Comparison of ENCODE assay signal across 1 cellular context in genomic region chr11:66313321-66314185, GRCh38.
TF ChIP-seq lines count a peak whose summit lies in the region.

No MANE protein-coding gene starts in this region.

TF ChIP-seq in H1, 55 proteins besides CTCF, POLR2A, EP300 and RAD21:
- TF ChIP-seq GABPA (IDR thresholded peaks at IDR 0.05; ENCODE audit: borderline replicate concordance, insufficient read depth, low read length) (no peak), KDM4A (IDR thresholded peaks at IDR 0.05; ENCODE audit: low read depth, low read length, severe bottlenecking) (no peak), ZNF274 (IDR thresholded peaks at IDR 0.05; ENCODE audit: borderline replicate concordance, extremely low read depth, low read length) (no peak), GTF2F1 (IDR thresholded peaks at IDR 0.05; ENCODE audit: borderline replicate concordance, low read depth, low read length) (no peak), JUND (IDR thresholded peaks at IDR 0.05; ENCODE audit: low read length) (no peak), CREB1 (IDR thresholded peaks at IDR 0.05) (peak; percentile 1; the same call in 1 of the 2 replicates), SRF (IDR thresholded peaks at IDR 0.05; ENCODE audit: low read depth, low read length) (no peak), HDAC6 (IDR thresholded peaks at IDR 0.05; ENCODE audit: low read depth, low read length) (no peak), NRF1 (IDR thresholded peaks at IDR 0.05; ENCODE audit: low read depth, low read length) (no peak), KDM1A (IDR thresholded peaks at IDR 0.05; ENCODE audit: borderline replicate concordance, low read length) (0 out of 2 replicates have a peak, but pooled peaks have one; percentile 84), MAX (IDR thresholded peaks at IDR 0.05) (0 out of 2 replicates have a peak, but pooled peaks have one; percentile 30), HDAC2 (IDR thresholded peaks at IDR 0.05; ENCODE audit: borderline replicate concordance in 1 of 2, low read depth in 2 of 2, low read length in 2 of 2) (0 out of 4 replicates have a peak, but pooled peaks of 1 of the 2 experiments have one; percentile 20), ATF2 (IDR thresholded peaks at IDR 0.05; ENCODE audit: low read length) (no peak), EZH2 (IDR thresholded peaks at IDR 0.05; ENCODE audit: low read depth, low read length, severe bottlenecking) (no peak), PHF8 (conservative IDR thresholded peaks at IDR 0.05; ENCODE audit: low read depth, low read length) (no peak), TAF7 (optimal IDR thresholded peaks at IDR 0.05; ENCODE audit: borderline replicate concordance, low read depth, low read length) (peak; percentile 7), TBP (IDR thresholded peaks at IDR 0.05; ENCODE audit: low read depth, low read length) (no peak)
